8 cellular contexts compared by ENCODE assay signal in the genomic region with DNA sequence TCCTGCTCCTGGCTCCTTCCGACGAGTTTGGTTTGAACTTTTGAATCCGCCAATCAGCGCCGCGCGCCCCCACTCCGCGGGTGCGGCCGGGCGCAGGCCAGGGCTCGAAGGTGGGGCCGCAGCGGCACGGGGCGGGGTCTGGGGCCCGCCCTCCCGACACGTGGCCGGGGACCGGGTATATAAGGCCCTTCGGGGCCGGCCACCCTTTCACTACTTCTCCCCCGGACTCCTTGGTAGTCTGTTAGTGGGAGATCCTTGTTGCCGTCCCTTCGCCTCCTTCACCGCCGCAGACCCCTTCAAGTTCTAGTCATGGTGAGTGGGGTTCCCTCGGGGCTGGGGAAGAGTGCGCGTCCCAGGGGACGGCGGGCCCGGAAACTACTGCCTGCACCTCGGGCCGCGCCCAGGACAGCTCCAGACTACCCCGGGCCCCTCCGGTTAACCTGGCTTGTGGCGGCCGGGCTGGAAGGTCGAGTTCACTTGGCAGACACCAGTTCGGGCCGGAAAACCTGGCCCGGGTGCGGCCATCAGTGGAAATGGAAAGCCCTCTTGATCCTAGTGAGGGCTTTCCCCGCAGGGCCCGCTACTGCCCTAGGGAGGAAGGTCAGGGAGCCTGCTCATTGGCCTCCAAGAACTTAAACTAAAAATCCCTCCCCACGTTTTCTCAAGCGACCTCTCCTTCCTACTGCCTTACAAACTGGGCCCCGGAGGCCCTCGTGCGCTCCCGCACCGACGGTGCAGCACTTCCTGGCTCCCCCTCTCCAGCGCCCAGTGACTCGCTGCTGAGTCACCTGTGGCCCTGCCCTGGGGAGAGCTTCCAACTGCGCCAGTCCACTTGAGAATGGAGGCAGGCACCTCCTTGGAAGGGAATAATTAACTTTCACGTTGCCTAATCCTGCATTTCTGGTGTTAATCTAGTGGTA. TPM values are rescaled to one million over a fixed set of nuclear protein-coding genes. Genes with fewer than 3 reads are reported as not detected.
DNase-seq lines count a peak whose midpoint lies in the region; ATAC-seq and TF ChIP-seq lines count a peak whose summit lies in the region.

TUBA1C (plus strand) TSS at position 210 of the 920 bp plus-strand sequence; CDS start at position 310, 100 bp downstream.

- 0 to 2% methylated on average over 23 to 59 of the region's 61 CpGs for WGBS in endodermal cell (ENCODE audit: insufficient coverage in 1 of 2, insufficient read length in 1 of 2), 2 experiments

- H3K4me3 Mint-ChIP-seq in CD8-positive, alpha-beta memory T cell, result peak within 1 kb of the TSS; percentile 91 to 99 (median 94)
- peak within 1 kb of the TSS; percentile 94 for H3K4me3 Mint-ChIP-seq in activated CD8-positive, alpha-beta memory T cell treated with anti-CD3 and anti-CD28 coated beads, Interleukin-2, amount 10 ng/mL, durations not matched to agents 7 days and 5 days
- peak within 1 kb of the TSS; percentile 94 for H3K4me3 Mint-ChIP-seq in endodermal cell

- H3K27ac ChIP-seq in CD8-positive, alpha-beta memory T cell (ENCODE audit: low read depth, low read length), result peak within 1 kb of the TSS; percentile 96
- H3K27ac ChIP-seq in endodermal cell (ENCODE audit: low read depth, low read length), result peak within 1 kb of the TSS; percentile 69

- H3K27ac Mint-ChIP-seq in CD8-positive, alpha-beta memory T cell, result peak within 1 kb of the TSS; percentile 61 to 97 (median 92)
- H3K27ac Mint-ChIP-seq in activated CD8-positive, alpha-beta memory T cell treated with anti-CD3 and anti-CD28 coated beads, Interleukin-2, amount 10 ng/mL, durations not matched to agents 7 days and 5 days, result peak within 1 kb of the TSS; percentile 97
- H3K27ac Mint-ChIP-seq in endodermal cell, result peak within 1 kb of the TSS; percentile 98

- CTCF ChIA-PET in CD8-positive, alpha-beta memory T cell (lab: Charles Lee), result interaction anchor here (0.6 to 2.5 kb wide), 9 partner anchors 12 to 93 kb away, joined by 3 to 7 read pairs (median 4); partner anchors contain the start of gene DNAJC22
- CTCF ChIA-PET in activated CD8-positive, alpha-beta memory T cell treated with anti-CD3 and anti-CD28 coated beads, Interleukin-2, amount 10 ng/mL, durations not matched to agents 7 days and 5 days (lab: Charles Lee), result interaction anchor here (1.0 to 2.7 kb wide), 13 partner anchors 9 to 275 kb away, joined by 3 to 12 read pairs (median 4); partner anchors contain the start of genes C1QL4, RHEBL1, TROAP and TUBA1A

- peak within 1 kb of the TSS; percentile 93 for H3K4me3 ChIP-seq in CD8-positive, alpha-beta memory T cell (ENCODE audit: low read length)
- H3K4me3 ChIP-seq in endodermal cell (ENCODE audit: low read length), result peak within 1 kb of the TSS; percentile 99

- H3K27me3 Mint-ChIP-seq in CD8-positive, alpha-beta memory T cell, result no peaks in the 10 kb centered on the region
- no peaks in the 10 kb centered on the region for H3K27me3 Mint-ChIP-seq in activated CD8-positive, alpha-beta memory T cell treated with anti-CD3 and anti-CD28 coated beads, Interleukin-2, amount 10 ng/mL, durations not matched to agents 7 days and 5 days
- H3K27me3 Mint-ChIP-seq in endodermal cell (ENCODE audit: insufficient read depth), result no peaks in the 10 kb centered on the region

- no peaks in the 10 kb centered on the region for H3K27me3 ChIP-seq in CD8-positive, alpha-beta memory T cell (ENCODE audit: insufficient read depth, low read length, poor library complexity, severe bottlenecking)
- no peaks in the 10 kb centered on the region for H3K27me3 ChIP-seq in endodermal cell (ENCODE audit: control insufficient read depth, insufficient read depth, low read length, poor library complexity, severe bottlenecking)

- H3K9me3 ChIP-seq in CD8-positive, alpha-beta memory T cell (ENCODE audit: low read length), result no peaks in the 10 kb centered on the region
- H3K9me3 ChIP-seq in endodermal cell (ENCODE audit: control insufficient read depth, low read length), result no peaks in the 10 kb centered on the region

- peak; percentile 61 for ATAC-seq in GM19468 (IDR thresholded peaks at IDR 0.05; ENCODE audit: extremely low read depth, unreplicated experiment)
- peak; percentile 88 for ATAC-seq in activated CD8-positive, alpha-beta memory T cell treated with anti-CD3 and anti-CD28 coated beads, Interleukin-2, amount 10 ng/mL, durations not matched to agents 7 days and 5 days

- H3K36me3 Mint-ChIP-seq in CD8-positive, alpha-beta memory T cell, result peaks cover 0 to 19% (median 3%) of the 10 kb centered on the region in 3 donors
- H3K36me3 Mint-ChIP-seq in activated CD8-positive, alpha-beta memory T cell treated with anti-CD3 and anti-CD28 coated beads, Interleukin-2, amount 10 ng/mL, durations not matched to agents 7 days and 5 days, result peaks cover 40% of the 10 kb centered on the region
- peaks cover 41% of the 10 kb centered on the region for H3K36me3 Mint-ChIP-seq in endodermal cell (ENCODE audit: low read depth)

- H3K4me1 ChIP-seq in CD8-positive, alpha-beta memory T cell (ENCODE audit: insufficient read depth, low read length), result peaks cover 8% of the 10 kb centered on the region
- no peaks in the 10 kb centered on the region for H3K4me1 ChIP-seq in endodermal cell (ENCODE audit: control insufficient read depth, insufficient read depth, low read length)

- H3K9ac ChIP-seq in endodermal cell (ENCODE audit: extremely low read depth, low read length, poor library complexity, severe bottlenecking), result peak within 1 kb of the TSS; percentile 99

- POLR2A ChIA-PET in CD8-positive, alpha-beta memory T cell (lab: Charles Lee), result interaction anchor here (0.6 to 3.4 kb wide), 9 partner anchors 16 to 503 kb away, joined by 3 to 21 read pairs (median 7); partner anchors contain the start of genes LMBR1L, SPATS2, TROAP and TUBA1A

- peaks cover 6% of the 10 kb centered on the region for H3K36me3 ChIP-seq in CD8-positive, alpha-beta memory T cell (ENCODE audit: insufficient read depth, low read length)
- peaks cover 38% of the 10 kb centered on the region for H3K36me3 ChIP-seq in endodermal cell (ENCODE audit: control insufficient read depth, insufficient read depth, low read length)

- no peaks in the 10 kb centered on the region for H3K9me3 Mint-ChIP-seq in CD8-positive, alpha-beta memory T cell
- no peaks in the 10 kb centered on the region for H3K9me3 Mint-ChIP-seq in activated CD8-positive, alpha-beta memory T cell treated with anti-CD3 and anti-CD28 coated beads, Interleukin-2, amount 10 ng/mL, durations not matched to agents 7 days and 5 days (ENCODE audit: low read depth)
- H3K9me3 Mint-ChIP-seq in endodermal cell, result peaks cover 18% of the 10 kb centered on the region

- TF ChIP-seq CTCF in endodermal cell (conservative IDR thresholded peaks at IDR 0.05), result no peak

- H3K4me1 Mint-ChIP-seq in CD8-positive, alpha-beta memory T cell, result peaks cover 21 to 39% (median 33%) of the 10 kb centered on the region in 3 donors
- H3K4me1 Mint-ChIP-seq in activated CD8-positive, alpha-beta memory T cell treated with anti-CD3 and anti-CD28 coated beads, Interleukin-2, amount 10 ng/mL, durations not matched to agents 7 days and 5 days, result peaks cover 50% of the 10 kb centered on the region
- peaks cover 9% of the 10 kb centered on the region for H3K4me1 Mint-ChIP-seq in endodermal cell

- DNase-seq in CD8-positive, alpha-beta memory T cell, result peak; percentile 80 to 90 (median 82)
- peak; percentile 82 for DNase-seq in HS-5 (ENCODE audit: low read depth)
- peak; percentile 87 to 94 for DNase-seq in NOMO-1 (lab: John Stamatoyannopoulos, UW; ENCODE audit: unreplicated experiment in 2 of 2)
- DNase-seq in activated CD8-positive, alpha-beta memory T cell treated with anti-CD3 and anti-CD28 coated beads, Interleukin-2, amount 10 ng/mL, durations not matched to agents 7 days and 5 days, result peak; percentile 93
- DNase-seq in endodermal cell, result peak; percentile 100
- peak; percentile 98 for DNase-seq in mesenteric fat pad (ENCODE audit: low spot score)
- peak; percentile 82 for DNase-seq in stimulated activated CD8-positive, alpha-beta memory T cell treated with anti-CD3 and anti-CD28 coated beads, Interleukin-15, amount 100 ng/mL, for 24 hours (ENCODE audit: low read depth)

RNA-seq across cellular contexts. Expression of gene TUBA1C, which starts in this region (rescaled TPM):
- 100 to 1,000 TPM; 351 to 356 TPM for total RNA-seq in CD8-positive, alpha-beta memory T cell
- 49.5 TPM for polyA plus RNA-seq in CD8-positive, alpha-beta memory T cell
- 100 to 1,000 TPM; 264 to 266 TPM for total RNA-seq in activated CD8-positive, alpha-beta memory T cell treated with anti-CD3 and anti-CD28 coated beads, Interleukin-2, amount 10 ng/mL, durations not matched to agents 7 days and 5 days
- total RNA-seq in endodermal cell (100 to 1,000 TPM; 600 to 684 TPM), mesenteric fat pad (173 TPM)
- polyA plus RNA-seq in endodermal cell (2013, experiment 1 of 2), result 567 TPM
- 581 TPM for polyA plus RNA-seq in endodermal cell (2013, experiment 2 of 2)

Comparison
In these comparisons a context has a peak if more than half of its experiments do, and no peak if none do; other contexts are left out.
1. Peak in every context shown above with its lines: DNase-seq, ATAC-seq, H3K4me3 ChIP-seq and H3K27ac ChIP-seq.